In genomic region chr9:128324401-128324800, GRCh38 we compare ENCODE assay signal across 1 cellular context.
TF ChIP-seq lines count a peak whose summit lies in the region.

No MANE protein-coding gene starts in this region.

TF ChIP-seq in GM23338, 12 proteins besides CTCF, POLR2A, EP300 and RAD21:
- TF ChIP-seq NANOG (IDR thresholded peaks at IDR 0.05; ENCODE audit: borderline replicate concordance) = no peak
- no peak for TF ChIP-seq ZNF462 (CRISPR knock-in tag; IDR thresholded peaks at IDR 0.05)
- TF ChIP-seq CREB1 (CRISPR knock-in tag; IDR thresholded peaks at IDR 0.05; ENCODE audit: low read depth) = no peak
